Comparison of ENCODE assay signal across 11 cellular contexts in genomic region chr1:204924013-204924759, GRCh38. TPM values are rescaled to one million over a fixed set of nuclear protein-coding genes. Genes with fewer than 3 reads are reported as not detected.
DNase-seq lines count a peak whose midpoint lies in the region; TF ChIP-seq lines count a peak whose summit lies in the region.
"Had no signal": no experiment of that assay in that cellular context is flagged by ENCODE, and none has a peak within 500 bp of the region (broad histone marks: within the 10 kb centered on the region; RNA-seq: fewer than 3 reads in every experiment).

No MANE protein-coding gene starts in this region.

- peaks cover 0 to 1% (median 0%) of the 10 kb centered on the region in 7 donors for H3K9me3 Mint-ChIP-seq in CD14-positive monocyte

- H3K27ac ChIP-seq in HUES48 (ENCODE audit: low read depth, low read length) (peak overlapping the region; percentile 81), angular gyrus (ENCODE audit: low read depth, low read length) (peak overlapping the region; percentile 29)

- H3K4me3 ChIP-seq in AG10803 (ENCODE audit: low read length) (no peak overlapping the region), HUES48 (ENCODE audit: low read depth, low read length) (peak overlapping the region; percentile 16; the same call in 1 of the 2 replicates)

- H3K36me3 ChIP-seq in HUES48 (ENCODE audit: control insufficient read depth, insufficient read depth, low read length) = no peaks in the 10 kb centered on the region

- H3K27me3 ChIP-seq in HUES48 (ENCODE audit: control insufficient read depth, insufficient read depth, low read length) = no peaks in the 10 kb centered on the region

- no peak overlapping the region for H3K4me3 Mint-ChIP-seq in CD14-positive monocyte
- H3K4me3 Mint-ChIP-seq: CD4-positive, CD25-positive, alpha-beta regulatory T cell had no signal

- peaks cover 6 to 31% (median 23%) of the 10 kb centered on the region in 3 donors for H3K27me3 Mint-ChIP-seq in CD14-positive monocyte (ENCODE audit: low read depth in 3 of 3)

- intact Hi-C loops in CD14-positive monocyte (cut with micrococcal nuclease) = no loop called here

- DNase-seq in AG10803 (ENCODE audit: low read depth) (peak; percentile 36), left kidney (ENCODE audit: low read depth, low spot score) (peak; percentile 60), CD14-positive monocyte (ENCODE audit: low spot score) (no peak), NCI-H187 (lab: John Stamatoyannopoulos, UW) (no peak), NCI-H2107 (lab: John Stamatoyannopoulos, UW) (no peak)
- DNase-seq in stimulated activated CD4-positive, alpha-beta T cell treated with anti-CD3 and anti-CD28 coated beads, Interleukin-2, amount 100 ng/mL, for 24 hours = no peak
- DNase-seq: activated CD4-positive, CD25-positive, alpha-beta regulatory T cell treated with anti-CD3 and anti-CD28 coated beads, Interleukin-2, amount 50 U/mL, for 72 hours; CD4-positive, CD25-positive, alpha-beta regulatory T cell; NCI-H187 treated with DMSO at 0.1 percent for 48 hours had no signal

- TF ChIP-seq CTCF in AG10803 (conservative IDR thresholded peaks at IDR 0.05; ENCODE audit: low read length) (no peak), CD14-positive monocyte (IDR thresholded peaks at IDR 0.05) (no peak)

- H3K9me3 ChIP-seq in HUES48 (ENCODE audit: control insufficient read depth, insufficient read depth, low read length) = no peaks in the 10 kb centered on the region

- H3K36me3 Mint-ChIP-seq in CD14-positive monocyte = no peaks in the 10 kb centered on the region
- H3K36me3 Mint-ChIP-seq: CD4-positive, CD25-positive, alpha-beta regulatory T cell had no signal

- H3K4me1 Mint-ChIP-seq in CD14-positive monocyte = no peaks in the 10 kb centered on the region
- H3K4me1 Mint-ChIP-seq: CD4-positive, CD25-positive, alpha-beta regulatory T cell had no signal

- H3K4me1 ChIP-seq in HUES48 (ENCODE audit: control insufficient read depth, insufficient read depth, low read length) = peaks cover 74% of the 10 kb centered on the region

- no peak overlapping the region for H3K27ac Mint-ChIP-seq in CD14-positive monocyte
- H3K27ac Mint-ChIP-seq: CD4-positive, CD25-positive, alpha-beta regulatory T cell had no signal

- peak overlapping the region; percentile 36; the same call in 1 of the 2 replicates for H3K9ac ChIP-seq in HUES48 (ENCODE audit: low read depth, low read length)

RNA-seq across cellular contexts. Expression of gene NFASC, which starts 53.5 kb away (rescaled TPM):
- polyA plus RNA-seq in CD14-positive monocyte = not detected
- polyA plus RNA-seq: CD4-positive, CD25-positive, alpha-beta regulatory T cell had no signal

Comparison
In these comparisons a context has a peak if more than half of its experiments do, and no peak if none do; other contexts are left out.
1. DNase-seq: peak in AG10803 (single experiment) and left kidney (single experiment); none in CD14-positive monocyte (single experiment), NCI-H187 (0 of 2), NCI-H2107 (single experiment) and stimulated activated CD4-positive, alpha-beta T cell treated with anti-CD3 and anti-CD28 coated beads, Interleukin-2, amount 100 ng/mL, for 24 hours (0 of 2).